12 cellular contexts compared by ENCODE assay signal in the genomic region with DNA sequence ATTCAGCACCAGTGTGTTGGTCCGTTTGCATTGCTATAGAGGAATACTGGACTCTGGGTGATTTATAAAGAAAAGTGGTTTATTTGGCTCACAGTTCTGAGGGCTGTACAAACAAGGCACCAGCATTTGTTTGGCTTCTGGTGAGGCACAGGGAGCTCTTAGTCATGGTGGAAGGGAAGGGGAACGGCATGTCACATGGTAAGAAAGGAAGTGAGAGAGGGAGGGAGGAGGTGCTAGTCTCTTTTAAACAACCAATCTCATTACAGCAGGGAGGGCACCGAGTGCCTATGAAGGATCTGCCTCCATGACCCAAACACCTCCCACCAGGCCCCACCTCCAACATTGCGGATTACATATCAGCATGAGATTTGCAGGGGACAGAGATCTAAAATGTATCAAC.
DNase-seq lines count a peak whose midpoint lies in the region; ATAC-seq and TF ChIP-seq lines count a peak whose summit lies in the region.
"Had no signal": no experiment of that assay in that cellular context is flagged by ENCODE, and none has a peak within 500 bp of the region (broad histone marks: within the 10 kb centered on the region; RNA-seq: fewer than 3 reads in every experiment).

No MANE protein-coding gene starts in this region.

- no peak overlapping the region for H3K27ac ChIP-seq in IMR-90 (ENCODE audit: insufficient read depth, low read length)
- peak overlapping the region; percentile 100 for H3K27ac ChIP-seq in RWPE2 (ENCODE audit: poor library complexity, severe bottlenecking)
- H3K27ac ChIP-seq: esophagus muscularis mucosa had no signal

- peak overlapping the region in 1 of 2 experiments; percentile 60; a peak in 2 of 4 replicates for H4K8ac ChIP-seq in IMR-90 (ENCODE audit: low read depth in 2 of 2, low read length in 2 of 2)

- 33% methylated on average over 1 of the region's 4 CpGs; no CpG with 5 or more reads in 1 of the 2 experiments for WGBS in IMR-90 (ENCODE audit: extremely low coverage in 2 of 2, insufficient read length in 1 of 2), 2 experiments

- no peaks in the 10 kb centered on the region for H3K36me3 ChIP-seq in IMR-90 (ENCODE audit: control insufficient read depth, insufficient read depth, low read length)
- no peaks in the 10 kb centered on the region for H3K36me3 ChIP-seq in RWPE2 (ENCODE audit: low read depth)
- H3K36me3 ChIP-seq: esophagus muscularis mucosa had no signal

- H3K9ac ChIP-seq in IMR-90 (ENCODE audit: low read depth, low read length) = no peak overlapping the region

- H3K4me2 ChIP-seq in IMR-90 (ENCODE audit: low read depth, low read length) = no peak overlapping the region

- intact Hi-C loops in IMR-90 (cut with micrococcal nuclease) = no loop called here

- POLR2A ChIA-PET in IMR-90 (lab: Charles Lee; ENCODE audit: unreplicated experiment) = no interaction called here

- H3K4me3 ChIP-seq in IMR-90 (ENCODE audit: insufficient read depth, low read depth, low read length) (no peak overlapping the region), RWPE2 (ENCODE audit: severe bottlenecking) (no peak overlapping the region)
- H3K4me3 ChIP-seq: esophagus muscularis mucosa had no signal

- dilution Hi-C loops in IMR-90 (cut with HindIII; ENCODE audit: low sequenced_read_pairs, unreplicated experiment) = no loop called here

- H4K5ac ChIP-seq in IMR-90 (ENCODE audit: low read depth, low read length) = peak overlapping the region; percentile 9

- no peak overlapping the region; the same call in 1 of the 2 replicates for H2AK5ac ChIP-seq in IMR-90 (ENCODE audit: low read depth, low read length)

- BruUV-seq in IMR-90 (replicated peaks; lab: Mats Ljungman, UMichigan) = no TSS peak

- no peaks in the 10 kb centered on the region for H4K20me1 ChIP-seq in IMR-90 (ENCODE audit: insufficient read depth, low read length)

- no peak overlapping the region; the same call in 1 of the 2 replicates for H4K91ac ChIP-seq in IMR-90 (ENCODE audit: insufficient read depth, low read depth, low read length)

- no peaks in the 10 kb centered on the region for H3K27me3 ChIP-seq in IMR-90 (ENCODE audit: control insufficient read depth, insufficient read depth, low read length)
- no peaks in the 10 kb centered on the region for H3K27me3 ChIP-seq in RWPE2 (ENCODE audit: insufficient read depth, poor library complexity, severe bottlenecking)
- H3K27me3 ChIP-seq: esophagus muscularis mucosa had no signal

- CTCF ChIA-PET in IMR-90 (lab: Yijun Ruan, JAX) = no interaction called here

- no peak for TF ChIP-seq POLR2A in IMR-90 (IDR thresholded peaks at IDR 0.05; ENCODE audit: low read depth, low read length)

- no peak overlapping the region for H3K56ac ChIP-seq in IMR-90 (ENCODE audit: extremely low read depth, insufficient read depth, low read length)

- no peak overlapping the region for H2BK5ac ChIP-seq in IMR-90 (ENCODE audit: low read depth, low read length, poor library complexity, severe bottlenecking)

- H3K14ac ChIP-seq in IMR-90 (replicated peaks; ENCODE audit: low read depth, low read length) = peak overlapping the region; percentile 43; the same call in 1 of the 2 replicates

- in situ Hi-C loops in Caki2 (cut with HindIII; ENCODE audit: low pct_unique_long_range_greater_than_20kb, low sequenced_read_pairs) (no loop called here), IMR-90 (cut with MboI; ENCODE audit: low sequenced_read_pairs) (no loop called here)

- peaks cover 0 to 7% of the 10 kb centered on the region in 2 experiments; a peak in 1 of 4 replicates for H3K79me1 ChIP-seq in IMR-90 (ENCODE audit: low read depth in 1 of 2, low read length in 2 of 2)

- peak; percentile 10; the same call in 1 of the 2 replicates for ATAC-seq in IMR-90 (ENCODE audit: low read depth)
- peak; percentile 1; the same call in 1 of the 3 replicates for ATAC-seq in RWPE2 (ENCODE audit: low read depth)
- ATAC-seq in GM21619 (IDR thresholded peaks at IDR 0.05; ENCODE audit: unreplicated experiment) = no peak

- no peak for TF ChIP-seq RAD21 in IMR-90 (IDR thresholded peaks at IDR 0.05; ENCODE audit: low read length)

- H3K9me1 ChIP-seq in IMR-90 (ENCODE audit: insufficient read depth, low read length) = peaks cover 22% of the 10 kb centered on the region

- peak overlapping the region; percentile 52; the same call in 1 of the 2 replicates for H2BK120ac ChIP-seq in IMR-90 (ENCODE audit: low read depth, low read length)

- peak overlapping the region; percentile 65 for H2AFZ ChIP-seq in IMR-90 (replicated peaks; ENCODE audit: low read length, poor library complexity)

- H2AK9ac ChIP-seq in IMR-90 (replicated peaks; ENCODE audit: low read depth, low read length, poor library complexity) = no peak overlapping the region

- H3K9me3 ChIP-seq in IMR-90 (ENCODE audit: control insufficient read depth, insufficient read depth, low read length) = no peaks in the 10 kb centered on the region; the same call in 1 of the 2 replicates
- no peaks in the 10 kb centered on the region for H3K9me3 ChIP-seq in RWPE2 (ENCODE audit: severe bottlenecking)
- H3K9me3 ChIP-seq: esophagus muscularis mucosa had no signal

- DNase-seq in Caki2 (ENCODE audit: low read depth) = peak; percentile 42
- DNase-seq in IMR-90 = peak; percentile 66
- no peak for DNase-seq in RWPE2 (ENCODE audit: low spot score)
- peak; percentile 65 for DNase-seq in kidney tubule cell (ENCODE audit: low spot score)
- no peak for DNase-seq in anterior cingulate cortex (lab: John Stamatoyannopoulos, UW)
- DNase-seq in GDM1 (lab: John Stamatoyannopoulos, UW) = no peak
- DNase-seq in LoVo (ENCODE audit: low spot score) = no peak
- DNase-seq: COR-L47, islet precursor cell, NCI-H226 had no signal

- no peak overlapping the region for H2BK15ac ChIP-seq in IMR-90 (ENCODE audit: low read depth, low read length)

- H3K18ac ChIP-seq in IMR-90 (ENCODE audit: low read depth, low read length) = peak overlapping the region; percentile 50; the same call in 1 of the 2 replicates

- H3K4me1 ChIP-seq in IMR-90 (ENCODE audit: control insufficient read depth, insufficient read depth, low read length) = peaks cover 16% of the 10 kb centered on the region
- peaks cover 57% of the 10 kb centered on the region for H3K4me1 ChIP-seq in RWPE2 (ENCODE audit: insufficient read depth, poor library complexity, severe bottlenecking)

- TF ChIP-seq CTCF in IMR-90 (conservative IDR thresholded peaks at IDR 0.05; ENCODE audit: low read depth, low read length) (no peak), RWPE2 (IDR thresholded peaks at IDR 0.05; ENCODE audit: poor library complexity, severe bottlenecking) (no peak)

- peak overlapping the region; percentile 85 for H3K4ac ChIP-seq in IMR-90 (ENCODE audit: low read depth, low read length)

- H2BK20ac ChIP-seq in IMR-90 (ENCODE audit: low read depth, low read length) = 0 out of 2 replicates have a peak overlapping the region, but pooled peaks have one; percentile 27

- H3K23ac ChIP-seq in IMR-90 (ENCODE audit: low read depth, low read length) = no peak overlapping the region; the same call in 1 of the 2 replicates

TF ChIP-seq in IMR-90, 13 proteins besides CTCF, POLR2A, EP300 and RAD21:
- TF ChIP-seq RFX5 (IDR thresholded peaks at IDR 0.05; ENCODE audit: low read depth, low read length) (no peak), BHLHE40 (IDR thresholded peaks at IDR 0.05; ENCODE audit: low read depth, low read length) (no peak), USF2 (IDR thresholded peaks at IDR 0.05; ENCODE audit: low read depth, low read length) (no peak), NFE2L2 (IDR thresholded peaks at IDR 0.05; ENCODE audit: low read depth, low read length) (no peak), CHD1 (IDR thresholded peaks at IDR 0.05; ENCODE audit: low read depth, low read length) (no peak), MAFK (IDR thresholded peaks at IDR 0.05; ENCODE audit: low read depth, low read length) (no peak), MXI1 (IDR thresholded peaks at IDR 0.05; ENCODE audit: borderline replicate concordance, low read depth, low read length) (no peak), RCOR1 (IDR thresholded peaks at IDR 0.05; ENCODE audit: insufficient replicate concordance, low read length) (no peak), MAZ (IDR thresholded peaks at IDR 0.05; ENCODE audit: borderline replicate concordance, low read depth, low read length) (no peak), FOS (IDR thresholded peaks at IDR 0.05; ENCODE audit: low read depth, low read length) (no peak), SMC3 (IDR thresholded peaks at IDR 0.05; ENCODE audit: low read depth, low read length) (no peak), CEBPB (IDR thresholded peaks at IDR 0.05; ENCODE audit: low read depth, low read length) (no peak)
- TF ChIP-seq, protein P1, sequence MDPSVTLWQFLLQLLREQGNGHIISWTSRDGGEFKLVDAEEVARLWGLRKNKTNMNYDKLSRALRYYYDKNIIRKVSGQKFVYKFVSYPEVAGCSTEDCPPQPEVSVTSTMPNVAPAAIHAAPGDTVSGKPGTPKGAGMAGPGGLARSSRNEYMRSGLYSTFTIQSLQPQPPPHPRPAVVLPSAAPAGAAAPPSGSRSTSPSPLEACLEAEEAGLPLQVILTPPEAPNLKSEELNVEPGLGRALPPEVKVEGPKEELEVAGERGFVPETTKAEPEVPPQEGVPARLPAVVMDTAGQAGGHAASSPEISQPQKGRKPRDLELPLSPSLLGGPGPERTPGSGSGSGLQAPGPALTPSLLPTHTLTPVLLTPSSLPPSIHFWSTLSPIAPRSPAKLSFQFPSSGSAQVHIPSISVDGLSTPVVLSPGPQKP (IDR thresholded peaks at IDR 0.05; ENCODE audit: borderline replicate concordance, low read depth, low read length) = no peak

Comparison
In these comparisons a context has a peak if more than half of its experiments do, and no peak if none do; other contexts are left out.
1. DNase-seq: peak in Caki2 (single experiment), IMR-90 (single experiment) and kidney tubule cell (single experiment); none in RWPE2 (single experiment), anterior cingulate cortex (0 of 58), GDM1 (single experiment) and LoVo (single experiment).